In the genomic region with DNA sequence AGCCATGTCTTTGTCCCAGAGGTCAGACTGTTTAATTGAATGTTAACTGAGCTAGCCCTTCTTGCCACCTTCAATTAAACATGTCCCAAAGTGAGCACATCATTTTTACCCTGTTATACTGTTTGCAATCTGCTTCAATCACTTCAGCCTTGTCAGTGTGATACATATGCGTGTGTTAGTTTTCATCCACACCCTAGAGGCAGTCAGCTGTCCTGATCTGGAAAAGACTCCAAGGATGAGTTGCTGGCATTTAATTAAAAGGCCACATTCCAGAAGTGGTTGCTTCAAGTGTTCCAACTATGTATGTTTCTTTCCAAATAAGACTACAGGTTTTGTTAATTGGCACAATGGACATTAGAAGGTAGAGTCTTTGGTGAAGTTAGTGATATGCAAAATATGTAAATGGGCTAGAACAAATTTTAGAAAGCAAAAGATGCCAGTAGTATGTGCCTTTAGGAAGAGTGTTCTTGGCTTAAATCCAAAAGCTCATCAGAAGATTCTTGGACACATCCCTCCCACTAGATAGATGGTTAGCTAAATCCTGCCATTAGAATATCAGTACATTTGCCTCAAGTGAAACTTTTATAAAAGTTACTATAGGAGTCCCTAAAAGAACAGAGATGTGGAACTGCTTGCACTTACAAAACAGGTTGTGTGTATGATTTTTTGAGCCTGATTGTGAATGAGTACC, we compare ENCODE assay signal across 19 cellular contexts.
"Had no signal": no experiment of that assay in that cellular context is flagged by ENCODE, and none has a peak within 500 bp of the region (broad histone marks: within the 10 kb centered on the region; RNA-seq: fewer than 3 reads in every experiment).

No MANE protein-coding gene starts in this region.

- H3K36me3 Mint-ChIP-seq: memory B cell; naive thymus-derived CD8-positive, alpha-beta T cell had no signal

- H3K36me3 ChIP-seq: adrenal gland, heart left ventricle, right atrium auricular region had no signal

- H3K4me1 Mint-ChIP-seq: activated T-helper 17 cell treated with anti-CD3 and anti-CD28 coated beads, Interleukin-2, amount 50 U/mL, for 72 hours; memory B cell; naive thymus-derived CD8-positive, alpha-beta T cell had no signal

- DNase-seq: activated CD4-positive, alpha-beta T cell treated with anti-CD3 and anti-CD28 coated beads for 1 hour; activated CD4-positive, alpha-beta T cell treated with anti-CD3 and anti-CD28 coated beads, Interleukin-2, amount 50 U/mL, for 4 hours; activated naive CD4-positive, alpha-beta T cell treated with anti-CD3 and anti-CD28 coated beads, Interleukin-2, amount 50 U/mL, for 16 hours; activated T-cell treated with anti-CD3 and anti-CD28 coated beads for 4 hours; adrenal gland; caudate nucleus; heart left ventricle; left ventricle myocardium superior; naive thymus-derived CD8-positive, alpha-beta T cell; posterior cingulate gyrus; stimulated activated CD4-positive, alpha-beta T cell treated with anti-CD3 and anti-CD28 coated beads, Interleukin-4, amount 100 ng/mL, for 4 hours; stimulated activated CD8-positive, alpha-beta memory T cell treated with anti-CD3 and anti-CD28 coated beads, Interleukin-4, amount 100 ng/mL, for 48 hours; stimulated activated naive CD8-positive, alpha-beta T cell treated with anti-CD3 and anti-CD28 coated beads, Interleukin-15, Interleukin-2, amounts not matched to agents 100 U/mL and 50 U/mL, for 24 hours; trophoblast cell had no signal

- H3K4me1 ChIP-seq: adrenal gland, heart left ventricle had no signal

- H3K4me3 ChIP-seq: adrenal gland, heart left ventricle, right atrium auricular region, smooth muscle cell had no signal

- H3K27me3 ChIP-seq: adrenal gland, heart left ventricle, right atrium auricular region had no signal

- H3K27ac Mint-ChIP-seq: activated T-helper 17 cell treated with anti-CD3 and anti-CD28 coated beads, Interleukin-2, amount 50 U/mL, for 72 hours; memory B cell; naive thymus-derived CD8-positive, alpha-beta T cell had no signal

- H3K27me3 Mint-ChIP-seq: activated T-helper 17 cell treated with anti-CD3 and anti-CD28 coated beads, Interleukin-2, amount 50 U/mL, for 72 hours; memory B cell; naive thymus-derived CD8-positive, alpha-beta T cell had no signal

- H3K9me3 ChIP-seq: adrenal gland had no signal

- H3K4me3 Mint-ChIP-seq: activated T-helper 17 cell treated with anti-CD3 and anti-CD28 coated beads, Interleukin-2, amount 50 U/mL, for 72 hours; memory B cell; naive thymus-derived CD8-positive, alpha-beta T cell had no signal

- H3K27ac ChIP-seq: adrenal gland, heart left ventricle, VCaP had no signal
